Comparison of ENCODE assay signal across 1 cellular context in the genomic region with DNA sequence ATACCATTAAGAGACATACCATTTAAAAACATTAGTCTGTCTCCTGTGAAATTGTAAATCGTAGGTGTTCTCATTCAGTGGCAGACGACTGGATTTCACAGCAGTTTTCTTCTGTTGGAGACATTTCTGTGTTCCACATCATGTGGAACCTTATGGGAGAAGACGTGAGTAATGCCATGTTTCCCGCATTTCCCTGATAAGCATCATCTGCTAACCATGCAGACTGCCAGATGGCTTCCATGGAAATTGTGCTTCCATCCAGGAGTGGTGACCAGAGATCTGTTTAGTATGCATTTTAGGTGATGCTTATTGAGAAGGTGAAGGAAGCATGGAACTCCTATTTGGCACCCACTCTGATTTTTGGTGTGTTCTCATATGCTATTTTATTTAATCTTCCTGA.
TF ChIP-seq lines count a peak whose summit lies in the region.

No MANE protein-coding gene starts in this region.

TF ChIP-seq in H1, 55 proteins besides CTCF, POLR2A, EP300 and RAD21 (continued from another document):
- no peak for TF ChIP-seq RNF2 (IDR thresholded peaks at IDR 0.05; ENCODE audit: borderline replicate concordance, low read depth, low read length, missing control alignments, poor library complexity, severe bottlenecking)
- no peak for TF ChIP-seq TBP (IDR thresholded peaks at IDR 0.05; ENCODE audit: low read depth, low read length)
- no peak for TF ChIP-seq ASH2L (IDR thresholded peaks at IDR 0.05; ENCODE audit: low read length)
- TF ChIP-seq RBBP5 (IDR thresholded peaks at IDR 0.05; ENCODE audit: borderline replicate concordance, low read depth, low read length), result no peak
- TF ChIP-seq CHD1 (IDR thresholded peaks at IDR 0.05; ENCODE audit: low read depth, low read length), result no peak
- no peak for TF ChIP-seq SP4 (IDR thresholded peaks at IDR 0.05; ENCODE audit: low read length)
- no peak for TF ChIP-seq KDM1A (IDR thresholded peaks at IDR 0.05; ENCODE audit: borderline replicate concordance, low read length)
